8 cellular contexts compared by ENCODE assay signal in the genomic region with DNA sequence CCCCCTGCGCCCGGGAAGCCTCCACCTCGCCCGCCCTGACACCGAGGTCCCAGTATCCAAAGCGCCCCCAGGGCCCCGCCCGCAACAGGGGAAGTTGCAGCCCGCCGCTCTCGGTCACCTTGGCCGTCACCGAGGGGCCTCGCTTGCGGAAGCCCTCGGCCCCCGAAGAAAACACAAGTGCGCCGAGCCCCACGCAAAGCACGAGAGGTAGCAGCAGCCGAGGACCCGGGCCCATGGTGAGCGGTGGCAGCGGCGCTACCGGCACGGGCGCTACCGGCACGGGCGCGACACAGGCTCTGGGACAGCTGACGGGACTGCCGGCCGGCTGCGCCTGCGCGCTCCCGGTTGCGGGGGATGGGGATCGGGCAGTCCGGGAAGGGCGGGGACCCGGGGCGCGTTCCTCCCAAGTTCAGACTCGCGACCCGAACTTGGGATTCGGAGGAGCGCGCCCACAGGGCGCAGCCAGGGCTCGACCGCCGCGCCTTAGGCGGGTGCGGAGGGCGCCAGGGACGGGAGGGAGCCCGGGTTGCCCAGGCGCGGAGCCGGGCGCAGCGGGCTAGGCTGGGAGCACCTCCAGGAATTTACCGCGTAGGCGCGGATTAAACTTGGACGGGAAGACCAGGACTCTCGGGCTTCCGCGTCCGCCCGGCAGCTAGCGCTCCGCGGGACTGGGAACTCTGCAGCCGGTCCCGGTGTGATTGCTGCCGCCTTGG. TPM values are rescaled to one million over a fixed set of nuclear protein-coding genes. Genes with fewer than 3 reads are reported as not detected.
DNase-seq lines count a peak whose midpoint lies in the region; ATAC-seq and TF ChIP-seq lines count a peak whose summit lies in the region.

A gene (minus strand): TSS at position 335 of the 713 bp plus-strand sequence. CDS start 100 bp downstream, at position 235.

- CTCF ChIA-PET in activated CD4-positive, alpha-beta T cell treated with anti-CD3 and anti-CD28 coated beads for 36 hours (lab: Charles Lee), result no interaction called here
- CTCF ChIA-PET in WTC11 (lab: Charles Lee), result interaction anchor here (1.3 kb wide), 1 partner anchor 50 kb away, joined by 3 read pairs; no protein-coding TSS in a partner anchor

- POLR2A ChIA-PET in activated CD4-positive, alpha-beta T cell treated with anti-CD3 and anti-CD28 coated beads for 36 hours (lab: Charles Lee), result no interaction called here
- POLR2A ChIA-PET in WTC11 (lab: Charles Lee), result no interaction called here

- H3K27ac Mint-ChIP-seq in activated CD4-positive, alpha-beta T cell treated with anti-CD3 and anti-CD28 coated beads for 36 hours, result no peak within 1 kb of the TSS
- H3K27ac Mint-ChIP-seq in WTC11, result peak within 1 kb of the TSS; percentile 32

- intact Hi-C loops in activated CD4-positive, alpha-beta T cell treated with anti-CD3 and anti-CD28 coated beads for 36 hours (cut with DNase I, micrococcal nuclease), result loop anchor here (5.0 kb wide), 1 partner anchor 56 kb away; no protein-coding TSS in a partner anchor
- intact Hi-C loops in esophagus muscularis mucosa (cut with DNase I) (loop anchor here (5.0 kb wide), 2 partner anchors 189 to 326 kb away; a partner anchor contains a TSS), transverse colon (cut with DNase I; ENCODE audit: low total_unique reads) (loop anchor here (5.0 to 10.0 kb wide), 2 partner anchors 56 to 328 kb away; no protein-coding TSS in a partner anchor)

- peaks cover 9% of the 10 kb centered on the region for H3K4me1 Mint-ChIP-seq in activated CD4-positive, alpha-beta T cell treated with anti-CD3 and anti-CD28 coated beads for 36 hours
- peaks cover 36% of the 10 kb centered on the region for H3K4me1 Mint-ChIP-seq in WTC11

- TF ChIP-seq CTCF in LNCaP clone FGC (IDR thresholded peaks at IDR 0.05; ENCODE audit: control insufficient read depth, extremely low read depth, insufficient read depth) (no peak), WTC11 (IDR thresholded peaks at IDR 0.05) (no peak), esophagus muscularis mucosa (IDR thresholded peaks at IDR 0.05) (no peak), transverse colon (IDR thresholded peaks at IDR 0.05) (no peak)

- WGBS in esophagus muscularis mucosa, result no CpG with 5 or more reads among the region's 84 CpGs
- 3% methylated on average over 63 of the region's 84 CpGs; no CpG with 5 or more reads in 1 of the 2 donors for WGBS in transverse colon (ENCODE audit: low coverage in 1 of 2), 2 donors

- peak within 1 kb of the TSS; percentile 64 for H3K4me3 ChIP-seq in LNCaP clone FGC (ENCODE audit: low read depth, low read length)
- H3K4me3 ChIP-seq in esophagus muscularis mucosa, result peak within 1 kb of the TSS; percentile 78 to 93 (median 86)
- peak within 1 kb of the TSS; percentile 21 for H3K4me3 ChIP-seq in mononuclear cell (ENCODE audit: low read length)
- peak within 1 kb of the TSS; percentile 38 to 73 (median 68) for H3K4me3 ChIP-seq in transverse colon

- H3K27me3 Mint-ChIP-seq in activated CD4-positive, alpha-beta T cell treated with anti-CD3 and anti-CD28 coated beads for 36 hours, result peaks cover 53% of the 10 kb centered on the region
- peaks cover 52% of the 10 kb centered on the region for H3K27me3 Mint-ChIP-seq in WTC11 (ENCODE audit: low read depth)

- H3K9me3 Mint-ChIP-seq in activated CD4-positive, alpha-beta T cell treated with anti-CD3 and anti-CD28 coated beads for 36 hours (ENCODE audit: low read depth), result no peaks in the 10 kb centered on the region
- H3K9me3 Mint-ChIP-seq in WTC11, result no peaks in the 10 kb centered on the region

- peak; percentile 43 for DNase-seq in activated CD4-positive, alpha-beta T cell treated with anti-CD3 and anti-CD28 coated beads for 36 hours
- no peak for DNase-seq in activated CD4-positive, alpha-beta T cell treated with anti-CD3 and anti-CD28 coated beads, Interleukin-2, amount 50 U/mL, for 1 hour
- peak; percentile 28 for DNase-seq in LNCaP clone FGC (ENCODE audit: low read depth)
- peak; percentile 84 for DNase-seq in WTC11 (ENCODE audit: low spot score)
- peak; percentile 95 for DNase-seq in esophagus muscularis mucosa (ENCODE audit: extremely low spot score)
- DNase-seq in transverse colon, result peak; percentile 91

- ATAC-seq in activated CD4-positive, alpha-beta T cell treated with anti-CD3 and anti-CD28 coated beads for 36 hours, result peak; percentile 63
- peak; percentile 73 for ATAC-seq in GM21717 (IDR thresholded peaks at IDR 0.05; ENCODE audit: unreplicated experiment)
- peak; percentile 72 for ATAC-seq in WTC11

- H3K36me3 Mint-ChIP-seq in activated CD4-positive, alpha-beta T cell treated with anti-CD3 and anti-CD28 coated beads for 36 hours (ENCODE audit: low read depth), result no peaks in the 10 kb centered on the region
- H3K36me3 Mint-ChIP-seq in WTC11, result no peaks in the 10 kb centered on the region

- H3K9me3 ChIP-seq in esophagus muscularis mucosa (no peaks in the 10 kb centered on the region), mononuclear cell (ENCODE audit: low read depth, low read length) (no peaks in the 10 kb centered on the region), transverse colon (no peaks in the 10 kb centered on the region)

- H3K4me1 ChIP-seq in esophagus muscularis mucosa, result peaks cover 20 to 31% (median 24%) of the 10 kb centered on the region in 4 donors
- H3K4me1 ChIP-seq in mononuclear cell (ENCODE audit: insufficient read depth, low read length), result peaks cover 18% of the 10 kb centered on the region
- peaks cover 0 to 16% (median 11%) of the 10 kb centered on the region in 4 donors for H3K4me1 ChIP-seq in transverse colon

- no peaks in the 10 kb centered on the region for H3K36me3 ChIP-seq in esophagus muscularis mucosa
- no peaks in the 10 kb centered on the region for H3K36me3 ChIP-seq in transverse colon

- no peak for TF ChIP-seq EP300 in esophagus muscularis mucosa (IDR thresholded peaks at IDR 0.05)
- TF ChIP-seq EP300 in transverse colon (IDR thresholded peaks at IDR 0.05; ENCODE audit: low read depth), result peak; percentile 0

- H3K27me3 ChIP-seq in esophagus muscularis mucosa (no peaks in the 10 kb centered on the region), mononuclear cell (ENCODE audit: insufficient read depth, low read length) (peaks cover 71% of the 10 kb centered on the region), transverse colon (no peaks in the 10 kb centered on the region)

- H3K27ac ChIP-seq in esophagus muscularis mucosa (replicated peaks in 1 of 4) (peak within 1 kb of the TSS; percentile 87 to 95 (median 93)), transverse colon (peak within 1 kb of the TSS; percentile 91 to 93 (median 92))

- H3K4me3 Mint-ChIP-seq in activated CD4-positive, alpha-beta T cell treated with anti-CD3 and anti-CD28 coated beads for 36 hours, result peak within 1 kb of the TSS; percentile 46
- H3K4me3 Mint-ChIP-seq in WTC11, result peak within 1 kb of the TSS; percentile 85

- peak; percentile 2 for TF ChIP-seq POLR2A in esophagus muscularis mucosa (IDR thresholded peaks at IDR 0.05; ENCODE audit: low read depth)
- peak; percentile 84 for TF ChIP-seq POLR2A in transverse colon (IDR thresholded peaks at IDR 0.05)

- in situ Hi-C loops in transverse colon (cut with MboI; ENCODE audit: low pct_ligation_motif_present in 1 of 4, low pct_unique_long_range_greater_than_20kb in 1 of 4, low sequenced_read_pairs in 3 of 4), result no loop called here

TF ChIP-seq in WTC11, 78 proteins besides CTCF, POLR2A, EP300 and RAD21 (continues in another document):
- TF ChIP-seq, protein P1, sequence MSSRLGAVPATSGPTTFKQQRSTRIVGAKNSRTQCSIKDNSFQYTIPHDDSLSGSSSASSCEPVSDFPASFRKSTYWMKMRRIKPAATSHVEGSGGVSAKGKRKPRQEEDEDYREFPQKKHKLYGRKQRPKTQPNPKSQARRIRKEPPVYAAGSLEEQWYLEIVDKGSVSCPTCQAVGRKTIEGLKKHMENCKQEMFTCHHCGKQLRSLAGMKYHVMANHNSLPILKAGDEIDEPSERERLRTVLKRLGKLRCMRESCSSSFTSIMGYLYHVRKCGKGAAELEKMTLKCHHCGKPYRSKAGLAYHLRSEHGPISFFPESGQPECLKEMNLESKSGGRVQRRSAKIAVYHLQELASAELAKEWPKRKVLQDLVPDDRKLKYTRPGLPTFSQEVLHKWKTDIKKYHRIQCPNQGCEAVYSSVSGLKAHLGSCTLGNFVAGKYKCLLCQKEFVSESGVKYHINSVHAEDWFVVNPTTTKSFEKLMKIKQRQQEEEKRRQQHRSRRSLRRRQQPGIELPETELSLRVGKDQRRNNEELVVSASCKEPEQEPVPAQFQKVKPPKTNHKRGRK (CRISPR knock-in tag; IDR thresholded peaks at IDR 0.05; ENCODE audit: borderline replicate concordance), result no peak
- TF ChIP-seq SMAD3 (CRISPR knock-in tag; IDR thresholded peaks at IDR 0.05; ENCODE audit: borderline replicate concordance) (no peak), ESRRA (CRISPR knock-in tag; IDR thresholded peaks at IDR 0.05; ENCODE audit: borderline replicate concordance) (peak; percentile 80), ZNF317 (CRISPR knock-in tag; IDR thresholded peaks at IDR 0.05; ENCODE audit: borderline replicate concordance, low read depth) (no peak), TEAD1 (CRISPR knock-in tag; IDR thresholded peaks at IDR 0.05) (no peak), ZNF423 (CRISPR knock-in tag; IDR thresholded peaks at IDR 0.05) (0 out of 2 replicates have a peak, but pooled peaks have one; percentile 43), PRRX2 (CRISPR knock-in tag; IDR thresholded peaks at IDR 0.05) (no peak)
- TF ChIP-seq, protein P2, sequence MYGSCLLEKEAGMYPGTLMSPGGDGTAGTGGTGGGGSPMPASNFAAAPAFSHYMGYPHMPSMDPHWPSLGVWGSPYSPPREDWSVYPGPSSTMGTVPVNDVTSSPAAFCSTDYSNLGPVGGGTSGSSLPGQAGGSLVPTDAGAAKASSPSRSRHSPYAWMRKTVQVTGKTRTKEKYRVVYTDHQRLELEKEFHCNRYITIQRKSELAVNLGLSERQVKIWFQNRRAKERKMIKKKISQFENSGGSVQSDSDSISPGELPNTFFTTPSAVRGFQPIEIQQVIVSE (CRISPR knock-in tag; IDR thresholded peaks at IDR 0.05; ENCODE audit: borderline replicate concordance), result no peak
- TF ChIP-seq, protein P3, sequence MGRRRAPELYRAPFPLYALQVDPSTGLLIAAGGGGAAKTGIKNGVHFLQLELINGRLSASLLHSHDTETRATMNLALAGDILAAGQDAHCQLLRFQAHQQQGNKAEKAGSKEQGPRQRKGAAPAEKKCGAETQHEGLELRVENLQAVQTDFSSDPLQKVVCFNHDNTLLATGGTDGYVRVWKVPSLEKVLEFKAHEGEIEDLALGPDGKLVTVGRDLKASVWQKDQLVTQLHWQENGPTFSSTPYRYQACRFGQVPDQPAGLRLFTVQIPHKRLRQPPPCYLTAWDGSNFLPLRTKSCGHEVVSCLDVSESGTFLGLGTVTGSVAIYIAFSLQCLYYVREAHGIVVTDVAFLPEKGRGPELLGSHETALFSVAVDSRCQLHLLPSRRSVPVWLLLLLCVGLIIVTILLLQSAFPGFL (CRISPR knock-in tag; IDR thresholded peaks at IDR 0.05; ENCODE audit: borderline replicate concordance), result no peak

RNA-seq across cellular contexts. Expression of the gene that starts here (rescaled TPM):
- not detected for total RNA-seq in activated CD4-positive, alpha-beta T cell treated with anti-CD3 and anti-CD28 coated beads for 36 hours
- total RNA-seq in WTC11 (2021), result 12.4 to 16.0 TPM (median 15.7 TPM) in 3 replicates
- total RNA-seq in esophagus muscularis mucosa, result 10 to 100 TPM; 14.2 to 47.4 (median 44.3) TPM
- not detected for total RNA-seq in mononuclear cell
- total RNA-seq in transverse colon, result 10 to 100 TPM; 10.1 to 58.0 (median 38.8) TPM

Comparison
In these comparisons a context has a peak if more than half of its experiments do, and no peak if none do; other contexts are left out.
1. RNA of the gene that starts here (total RNA-seq): 10.1 to 58.0 TPM in transverse colon, 14.2 to 47.4 TPM in esophagus muscularis mucosa and 12.4 to 16.0 TPM in WTC11; not detected in activated CD4-positive, alpha-beta T cell treated with anti-CD3 and anti-CD28 coated beads for 36 hours and not detected in mononuclear cell (single experiment); every median in the first group is over 10 times any median in the second.
2. Peak in DNase-seq and ATAC-seq in activated CD4-positive, alpha-beta T cell treated with anti-CD3 and anti-CD28 coated beads for 36 hours; RNA of the gene not detected or under 1 TPM.
3. H3K4me3 ChIP-seq: peak in every context shown above with its lines; median percentile 86 in esophagus muscularis mucosa; 68 in transverse colon; 64 in LNCaP clone FGC; 21 in mononuclear cell.
4. Peak in every context shown above with its lines, with median percentiles within 50 percentile points of each other: ATAC-seq.